In genomic region chr4:142663828-142664227, GRCh38 we compare ENCODE assay signal across 19 cellular contexts.
"Had no signal": no experiment of that assay in that cellular context is flagged by ENCODE, and none has a peak within 500 bp of the region (broad histone marks: within the 10 kb centered on the region; RNA-seq: fewer than 3 reads in every experiment).

No MANE protein-coding gene starts in this region.

- H3K4me1 ChIP-seq: esophagus muscularis mucosa, lower lobe of right lung, parathyroid adenoma, sigmoid colon, spleen had no signal

- H2AFZ ChIP-seq: parathyroid adenoma had no signal

- DNase-seq: activated CD4-positive, alpha-beta T cell treated with anti-CD3 and anti-CD28 coated beads, Interleukin-2, amount 10 ng/mL, durations not matched to agents 24 days and 14 days; activated CD8-positive, alpha-beta T cell treated with anti-CD3 and anti-CD28 coated beads for 36 hours; activated naive CD4-positive, alpha-beta T cell treated with Interleukin-2 at 50 U/mL for 16 hours; activated T-cell treated with anti-CD3 and anti-CD28 coated beads, Interleukin-2, amount 50 U/mL, for 24 hours; aorta; effector CD8-positive, alpha-beta T cell; hippocampal formation; islet precursor cell; lower lobe of right lung; natural killer cell; sigmoid colon; spleen; stimulated activated naive B cell treated with anti-CD40 and anti-IgM and Interleukin-4, amounts not matched to agents 10 μg/mL and 1 μg/mL and 100 μg/mL, for 72 hours; T-helper 1 cell; T-helper 9 cell had no signal

- ATAC-seq: activated CD8-positive, alpha-beta T cell treated with anti-CD3 and anti-CD28 coated beads for 36 hours; lower lobe of right lung; natural killer cell; stimulated activated naive B cell treated with anti-CD40 and anti-IgM and Interleukin-4, amounts not matched to agents 10 μg/mL and 1 μg/mL and 100 μg/mL, for 72 hours had no signal

- H3K27ac Mint-ChIP-seq: activated CD4-positive, alpha-beta T cell treated with anti-CD3 and anti-CD28 coated beads, Interleukin-2, amount 10 ng/mL, durations not matched to agents 24 days and 14 days; activated CD8-positive, alpha-beta T cell treated with anti-CD3 and anti-CD28 coated beads for 36 hours; activated T-cell treated with anti-CD3 and anti-CD28 coated beads, Interleukin-2, amount 50 U/mL, for 24 hours; activated T-helper 2 cell treated with anti-CD3 and anti-CD28 coated beads, Interferon-gamma antibody, Interleukin-2, Interleukin-4, amounts not matched to agents 10 μg/mL and 5 μg/mL and 100 μg/mL, durations not matched to agents 14 hours and 24 hours and 36 hours; dendritic cell treated with granulocyte-macrophage colony-stimulating factor and Interleukin-4, amounts not matched to agents 40 ng/mL and 50 ng/mL, for 4 days; natural killer cell; stimulated activated naive B cell treated with anti-CD40 and anti-IgM and Interleukin-4, amounts not matched to agents 10 μg/mL and 1 μg/mL and 100 μg/mL, for 72 hours had no signal

- H3K4me1 Mint-ChIP-seq: activated CD4-positive, alpha-beta T cell treated with anti-CD3 and anti-CD28 coated beads, Interleukin-2, amount 10 ng/mL, durations not matched to agents 24 days and 14 days; natural killer cell; stimulated activated naive B cell treated with anti-CD40 and anti-IgM and Interleukin-4, amounts not matched to agents 10 μg/mL and 1 μg/mL and 100 μg/mL, for 72 hours had no signal

- H3K4me3 Mint-ChIP-seq: activated CD4-positive, alpha-beta T cell treated with anti-CD3 and anti-CD28 coated beads, Interleukin-2, amount 10 ng/mL, durations not matched to agents 24 days and 14 days; activated CD8-positive, alpha-beta T cell treated with anti-CD3 and anti-CD28 coated beads for 36 hours; activated T-cell treated with anti-CD3 and anti-CD28 coated beads, Interleukin-2, amount 50 U/mL, for 24 hours; dendritic cell treated with granulocyte-macrophage colony-stimulating factor and Interleukin-4, amounts not matched to agents 40 ng/mL and 50 ng/mL, for 4 days; natural killer cell; stimulated activated naive B cell treated with anti-CD40 and anti-IgM and Interleukin-4, amounts not matched to agents 10 μg/mL and 1 μg/mL and 100 μg/mL, for 72 hours had no signal

- H3K27ac ChIP-seq: esophagus muscularis mucosa, lower lobe of right lung, parathyroid adenoma, sigmoid colon, spleen had no signal

- H3K9ac ChIP-seq: parathyroid adenoma had no signal

- H3K36me3 Mint-ChIP-seq: natural killer cell; stimulated activated naive B cell treated with anti-CD40 and anti-IgM and Interleukin-4, amounts not matched to agents 10 μg/mL and 1 μg/mL and 100 μg/mL, for 72 hours had no signal

- H3K36me3 ChIP-seq: esophagus muscularis mucosa, lower lobe of right lung, sigmoid colon, spleen had no signal

- H3K4me3 ChIP-seq: esophagus muscularis mucosa, lower lobe of right lung, sigmoid colon, spleen had no signal

- H3K27me3 Mint-ChIP-seq: activated CD4-positive, alpha-beta T cell treated with anti-CD3 and anti-CD28 coated beads, Interleukin-2, amount 10 ng/mL, durations not matched to agents 24 days and 14 days; activated CD8-positive, alpha-beta T cell treated with anti-CD3 and anti-CD28 coated beads for 36 hours; activated T-cell treated with anti-CD3 and anti-CD28 coated beads, Interleukin-2, amount 50 U/mL, for 24 hours; dendritic cell treated with granulocyte-macrophage colony-stimulating factor and Interleukin-4, amounts not matched to agents 40 ng/mL and 50 ng/mL, for 4 days; stimulated activated naive B cell treated with anti-CD40 and anti-IgM and Interleukin-4, amounts not matched to agents 10 μg/mL and 1 μg/mL and 100 μg/mL, for 72 hours had no signal

- H3K79me2 ChIP-seq: parathyroid adenoma had no signal

- H3K27me3 ChIP-seq: esophagus muscularis mucosa, sigmoid colon, spleen had no signal
